ENCODE assay signal across 1 cellular context in the genomic region with DNA sequence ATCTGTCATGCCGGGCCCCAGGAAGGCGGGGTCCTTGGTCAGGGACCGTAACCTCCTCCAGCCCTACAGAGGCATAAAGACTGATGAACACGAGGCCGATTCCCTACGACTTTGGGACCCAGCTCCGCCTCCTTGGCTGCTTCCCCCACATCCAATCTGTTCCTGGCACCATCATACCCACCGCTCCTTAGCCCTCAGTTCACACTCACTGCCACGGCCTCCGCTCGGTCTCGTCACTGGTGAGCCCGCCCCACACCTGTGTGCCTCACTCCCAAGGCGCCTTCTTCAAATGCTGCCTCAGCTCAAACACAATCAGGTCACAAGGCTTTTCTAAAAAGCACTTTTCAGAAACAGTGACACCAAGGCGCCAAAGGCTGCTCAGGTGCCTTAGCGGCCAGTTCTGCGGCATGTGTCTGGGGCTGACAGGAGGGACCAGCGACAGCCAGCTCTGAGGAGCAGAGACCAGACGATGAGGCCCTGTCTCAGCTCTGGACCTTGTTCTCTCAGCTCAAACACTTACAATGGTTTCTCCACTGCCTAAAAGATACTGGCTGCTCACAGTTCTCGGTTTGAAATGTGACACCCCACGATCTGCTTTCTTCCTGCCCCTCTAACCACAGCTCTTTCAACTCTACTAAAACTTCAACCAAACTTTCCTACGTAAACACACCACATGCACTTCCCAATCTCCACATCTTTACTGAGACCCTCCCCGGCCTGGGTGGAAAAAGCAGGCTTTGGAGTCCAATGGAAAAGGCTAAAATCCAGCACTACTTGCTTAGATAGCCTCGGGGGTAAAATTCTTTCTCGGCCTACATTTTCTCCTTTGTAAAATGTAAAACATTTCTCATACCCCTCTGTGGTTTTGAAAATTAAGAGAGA.
A peak's percentile ranks its signal among the peaks of the same experiment; 100 is the strongest.
TF ChIP-seq lines count a peak whose summit lies in the region.

No MANE protein-coding gene starts in this region.

TF ChIP-seq in HepG2, 621 proteins besides CTCF, POLR2A, EP300 and RAD21:
- TF ChIP-seq ZNF646 (CRISPR knock-in tag; IDR thresholded peaks at IDR 0.05) (no peak), SIX4 (CRISPR knock-in tag; IDR thresholded peaks at IDR 0.05) (0 out of 2 replicates have a peak, but pooled peaks have one; percentile 38), ZNF292 (CRISPR knock-in tag; IDR thresholded peaks at IDR 0.05; ENCODE audit: borderline replicate concordance, low read depth) (0 out of 2 replicates have a peak, but pooled peaks have one; percentile 22), ZBTB33 (CRISPR knock-in tag; IDR thresholded peaks at IDR 0.05) (peak; percentile 84), MLX (CRISPR knock-in tag; IDR thresholded peaks at IDR 0.05) (no peak), ZNF687 (CRISPR knock-in tag; IDR thresholded peaks at IDR 0.05) (peak; percentile 38)
